ENCODE assay signal across 1 cellular context in the genomic region with DNA sequence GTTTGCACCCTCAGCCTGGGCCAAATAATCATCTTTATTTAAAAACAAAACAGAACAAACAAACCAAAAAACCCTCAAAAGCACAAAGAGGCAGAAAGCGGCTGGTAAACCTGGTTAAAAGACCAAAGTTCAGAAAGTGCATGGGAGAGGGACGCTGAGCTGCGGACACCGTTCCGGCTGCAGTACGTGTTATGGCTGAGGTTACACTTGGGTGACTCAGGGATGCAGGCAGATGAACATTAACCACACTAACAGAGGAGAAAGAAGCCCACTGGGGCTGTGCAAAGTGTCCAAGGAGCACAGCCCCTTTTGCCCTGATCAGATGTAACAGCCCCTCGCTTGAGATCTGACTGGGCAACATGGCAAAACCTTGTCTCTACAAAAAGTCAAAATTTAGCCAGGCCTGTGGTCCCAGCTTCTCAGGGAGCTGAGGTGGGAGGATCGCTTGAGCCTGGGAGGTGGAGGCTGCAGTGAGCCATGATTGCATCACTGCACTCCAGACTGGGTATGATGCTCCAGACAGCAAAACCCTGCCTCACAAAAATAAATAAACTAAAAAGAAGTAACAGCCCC.
TF ChIP-seq lines count a peak whose summit lies in the region.

No MANE protein-coding gene starts in this region.

TF ChIP-seq in HepG2, 621 proteins besides CTCF, POLR2A, EP300 and RAD21 (continued from another document and continues in another):
- no peak for TF ChIP-seq SRY (CRISPR knock-in tag; IDR thresholded peaks at IDR 0.05)
- TF ChIP-seq, protein P1, sequence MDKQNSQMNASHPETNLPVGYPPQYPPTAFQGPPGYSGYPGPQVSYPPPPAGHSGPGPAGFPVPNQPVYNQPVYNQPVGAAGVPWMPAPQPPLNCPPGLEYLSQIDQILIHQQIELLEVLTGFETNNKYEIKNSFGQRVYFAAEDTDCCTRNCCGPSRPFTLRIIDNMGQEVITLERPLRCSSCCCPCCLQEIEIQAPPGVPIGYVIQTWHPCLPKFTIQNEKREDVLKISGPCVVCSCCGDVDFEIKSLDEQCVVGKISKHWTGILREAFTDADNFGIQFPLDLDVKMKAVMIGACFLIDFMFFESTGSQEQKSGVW (CRISPR knock-in tag; IDR thresholded peaks at IDR 0.05; ENCODE audit: borderline replicate concordance), result no peak
- no peak for TF ChIP-seq ZBTB2 (CRISPR knock-in tag; IDR thresholded peaks at IDR 0.05; ENCODE audit: low read depth)
- TF ChIP-seq SUZ12 (IDR thresholded peaks at IDR 0.05; ENCODE audit: low read depth, low read length), result no peak
- TF ChIP-seq ZNF724P (CRISPR knock-in tag; IDR thresholded peaks at IDR 0.05; ENCODE audit: borderline replicate concordance), result no peak
- TF ChIP-seq, protein P2, sequence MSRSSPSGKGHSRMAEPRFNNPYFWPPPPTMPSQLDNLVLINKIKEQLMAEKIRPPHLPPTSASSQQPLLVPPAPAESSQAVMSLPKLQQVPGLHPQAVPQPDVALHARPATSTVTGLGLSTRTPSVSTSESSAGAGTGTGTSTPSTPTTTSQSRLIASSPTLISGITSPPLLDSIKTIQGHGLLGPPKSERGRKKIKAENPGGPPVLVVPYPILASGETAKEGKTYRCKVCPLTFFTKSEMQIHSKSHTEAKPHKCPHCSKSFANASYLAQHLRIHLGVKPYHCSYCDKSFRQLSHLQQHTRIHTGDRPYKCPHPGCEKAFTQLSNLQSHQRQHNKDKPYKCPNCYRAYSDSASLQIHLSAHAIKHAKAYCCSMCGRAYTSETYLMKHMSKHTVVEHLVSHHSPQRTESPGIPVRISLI (CRISPR knock-in tag; IDR thresholded peaks at IDR 0.05; ENCODE audit: borderline replicate concordance), result no peak
- peak; percentile 63; the same call in 1 of the 2 replicates for TF ChIP-seq ZNF772 (CRISPR knock-in tag; IDR thresholded peaks at IDR 0.05)
- no peak; the same call in 1 of the 2 replicates for TF ChIP-seq SOX13 (IDR thresholded peaks at IDR 0.05)
- peak in 1 of 2 experiments; percentile 82; a peak in 2 of 4 replicates for TF ChIP-seq SOX13 (CRISPR knock-in tag; conservative IDR thresholded peaks at IDR 0.05 in 1 of 2, IDR thresholded peaks at IDR 0.05 in 1 of 2)
- no peak for TF ChIP-seq ZNF678 (CRISPR knock-in tag; IDR thresholded peaks at IDR 0.05)
- no peak for TF ChIP-seq ZBTB1 (CRISPR knock-in tag; IDR thresholded peaks at IDR 0.05; ENCODE audit: borderline replicate concordance)
- TF ChIP-seq ZNF766 (CRISPR knock-in tag; IDR thresholded peaks at IDR 0.05; ENCODE audit: borderline replicate concordance), result no peak
- no peak for TF ChIP-seq WIZ (CRISPR knock-in tag; IDR thresholded peaks at IDR 0.05)
- TF ChIP-seq ZNF468 (CRISPR knock-in tag; IDR thresholded peaks at IDR 0.05), result no peak
- no peak for TF ChIP-seq ZNF883 (CRISPR knock-in tag; IDR thresholded peaks at IDR 0.05; ENCODE audit: not compliant biosample characterization)
- no peak for TF ChIP-seq SMAD9 (CRISPR knock-in tag; IDR thresholded peaks at IDR 0.05)
- no peak for TF ChIP-seq ONECUT2 (CRISPR knock-in tag; IDR thresholded peaks at IDR 0.05)
- TF ChIP-seq ZNF143 (CRISPR knock-in tag; IDR thresholded peaks at IDR 0.05), result no peak
- no peak for TF ChIP-seq ZNF563 (CRISPR knock-in tag; IDR thresholded peaks at IDR 0.05)
- TF ChIP-seq ZBTB38 (CRISPR knock-in tag; IDR thresholded peaks at IDR 0.05), result no peak
- no peak for TF ChIP-seq SP140L (CRISPR knock-in tag; IDR thresholded peaks at IDR 0.05; ENCODE audit: borderline replicate concordance)
- TF ChIP-seq ZNF160 (CRISPR knock-in tag; IDR thresholded peaks at IDR 0.05), result no peak; the same call in 1 of the 2 replicates
- TF ChIP-seq ZNF7 (CRISPR knock-in tag; IDR thresholded peaks at IDR 0.05), result no peak
- no peak for TF ChIP-seq ZNF674 (CRISPR knock-in tag; IDR thresholded peaks at IDR 0.05; ENCODE audit: low read depth)
- no peak for TF ChIP-seq MBD4 (IDR thresholded peaks at IDR 0.05; ENCODE audit: borderline replicate concordance, low read length)
- no peak for TF ChIP-seq THAP7 (CRISPR knock-in tag; IDR thresholded peaks at IDR 0.05)
- TF ChIP-seq ZNF670 (CRISPR knock-in tag; IDR thresholded peaks at IDR 0.05; ENCODE audit: borderline replicate concordance), result no peak
- TF ChIP-seq, protein P3, sequence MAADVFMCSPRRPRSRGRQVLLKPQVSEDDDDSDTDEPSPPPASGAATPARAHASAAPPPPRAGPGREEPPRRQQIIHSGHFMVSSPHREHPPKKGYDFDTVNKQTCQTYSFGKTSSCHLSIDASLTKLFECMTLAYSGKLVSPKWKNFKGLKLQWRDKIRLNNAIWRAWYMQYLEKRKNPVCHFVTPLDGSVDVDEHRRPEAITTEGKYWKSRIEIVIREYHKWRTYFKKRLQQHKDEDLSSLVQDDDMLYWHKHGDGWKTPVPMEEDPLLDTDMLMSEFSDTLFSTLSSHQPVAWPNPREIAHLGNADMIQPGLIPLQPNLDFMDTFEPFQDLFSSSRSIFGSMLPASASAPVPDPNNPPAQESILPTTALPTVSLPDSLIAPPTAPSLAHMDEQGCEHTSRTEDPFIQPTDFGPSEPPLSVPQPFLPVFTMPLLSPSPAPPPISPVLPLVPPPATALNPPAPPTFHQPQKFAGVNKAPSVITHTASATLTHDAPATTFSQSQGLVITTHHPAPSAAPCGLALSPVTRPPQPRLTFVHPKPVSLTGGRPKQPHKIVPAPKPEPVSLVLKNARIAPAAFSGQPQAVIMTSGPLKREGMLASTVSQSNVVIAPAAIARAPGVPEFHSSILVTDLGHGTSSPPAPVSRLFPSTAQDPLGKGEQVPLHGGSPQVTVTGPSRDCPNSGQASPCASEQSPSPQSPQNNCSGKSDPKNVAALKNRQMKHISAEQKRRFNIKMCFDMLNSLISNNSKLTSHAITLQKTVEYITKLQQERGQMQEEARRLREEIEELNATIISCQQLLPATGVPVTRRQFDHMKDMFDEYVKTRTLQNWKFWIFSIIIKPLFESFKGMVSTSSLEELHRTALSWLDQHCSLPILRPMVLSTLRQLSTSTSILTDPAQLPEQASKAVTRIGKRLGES (CRISPR knock-in tag; IDR thresholded peaks at IDR 0.05; ENCODE audit: borderline replicate concordance), result no peak
- no peak; the same call in 1 of the 2 replicates for TF ChIP-seq HMG20B (CRISPR knock-in tag; conservative IDR thresholded peaks at IDR 0.05)
- TF ChIP-seq MAF1 (CRISPR knock-in tag; IDR thresholded peaks at IDR 0.05; ENCODE audit: borderline replicate concordance), result no peak
- TF ChIP-seq CC2D1A (CRISPR knock-in tag; IDR thresholded peaks at IDR 0.05), result no peak
- TF ChIP-seq ZNF280D (CRISPR knock-in tag; IDR thresholded peaks at IDR 0.05), result 0 out of 2 replicates have a peak, but pooled peaks have one; percentile 57
- TF ChIP-seq E2F5 (CRISPR knock-in tag; conservative IDR thresholded peaks at IDR 0.05), result no peak
- TF ChIP-seq DNMT1 (CRISPR knock-in tag; IDR thresholded peaks at IDR 0.05), result no peak
- TF ChIP-seq POLR2AphosphoS2 (IDR thresholded peaks at IDR 0.05; ENCODE audit: low read depth, low read length), result no peak
- TF ChIP-seq ZNF512B (CRISPR knock-in tag; IDR thresholded peaks at IDR 0.05; ENCODE audit: borderline replicate concordance), result peak; percentile 59; the same call in 1 of the 2 replicates
- no peak for TF ChIP-seq ELK4 (CRISPR knock-in tag; IDR thresholded peaks at IDR 0.05; ENCODE audit: borderline replicate concordance)
- TF ChIP-seq ZZZ3 (CRISPR knock-in tag; IDR thresholded peaks at IDR 0.05; ENCODE audit: borderline replicate concordance), result no peak
- TF ChIP-seq ZNF382 (CRISPR knock-in tag; IDR thresholded peaks at IDR 0.05; ENCODE audit: borderline replicate concordance), result no peak
- peak; percentile 57; the same call in 1 of the 2 replicates for TF ChIP-seq RXRB (CRISPR knock-in tag; IDR thresholded peaks at IDR 0.05; ENCODE audit: borderline replicate concordance)
- TF ChIP-seq MED8 (CRISPR knock-in tag; IDR thresholded peaks at IDR 0.05; ENCODE audit: insufficient replicate concordance), result no peak
- TF ChIP-seq, protein P4, sequence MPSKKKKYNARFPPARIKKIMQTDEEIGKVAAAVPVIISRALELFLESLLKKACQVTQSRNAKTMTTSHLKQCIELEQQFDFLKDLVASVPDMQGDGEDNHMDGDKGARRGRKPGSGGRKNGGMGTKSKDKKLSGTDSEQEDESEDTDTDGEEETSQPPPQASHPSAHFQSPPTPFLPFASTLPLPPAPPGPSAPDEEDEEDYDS (CRISPR knock-in tag; IDR thresholded peaks at IDR 0.05), result no peak
- TF ChIP-seq ZNF253 (CRISPR knock-in tag; IDR thresholded peaks at IDR 0.05; ENCODE audit: borderline replicate concordance), result no peak
- no peak for TF ChIP-seq ZNF713 (CRISPR knock-in tag; IDR thresholded peaks at IDR 0.05)
- TF ChIP-seq, protein P5, sequence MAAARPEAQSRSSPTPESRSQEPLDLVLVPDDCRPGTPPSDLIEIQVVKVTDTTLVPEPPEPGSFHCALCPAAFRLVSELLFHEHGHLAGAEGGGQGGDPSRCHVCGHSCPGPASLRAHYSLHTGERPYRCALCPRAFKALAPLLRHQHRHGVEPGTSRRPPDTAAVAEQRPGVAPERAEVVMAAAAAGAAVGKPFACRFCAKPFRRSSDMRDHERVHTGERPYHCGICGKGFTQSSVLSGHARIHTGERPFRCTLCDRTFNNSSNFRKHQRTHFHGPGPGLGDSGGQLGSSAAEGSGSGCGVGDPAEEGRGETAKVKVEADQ (CRISPR knock-in tag; IDR thresholded peaks at IDR 0.05; ENCODE audit: borderline replicate concordance), result no peak
- no peak for TF ChIP-seq CBX5 (CRISPR knock-in tag; IDR thresholded peaks at IDR 0.05; ENCODE audit: borderline replicate concordance)
- TF ChIP-seq ZNF10 (CRISPR knock-in tag; IDR thresholded peaks at IDR 0.05; ENCODE audit: borderline replicate concordance, low read depth), result no peak
- TF ChIP-seq CREM (IDR thresholded peaks at IDR 0.05), result no peak; the same call in none of the 2 replicates
- TF ChIP-seq CREM (CRISPR knock-in tag; IDR thresholded peaks at IDR 0.05), result no peak
